In the genomic region with DNA sequence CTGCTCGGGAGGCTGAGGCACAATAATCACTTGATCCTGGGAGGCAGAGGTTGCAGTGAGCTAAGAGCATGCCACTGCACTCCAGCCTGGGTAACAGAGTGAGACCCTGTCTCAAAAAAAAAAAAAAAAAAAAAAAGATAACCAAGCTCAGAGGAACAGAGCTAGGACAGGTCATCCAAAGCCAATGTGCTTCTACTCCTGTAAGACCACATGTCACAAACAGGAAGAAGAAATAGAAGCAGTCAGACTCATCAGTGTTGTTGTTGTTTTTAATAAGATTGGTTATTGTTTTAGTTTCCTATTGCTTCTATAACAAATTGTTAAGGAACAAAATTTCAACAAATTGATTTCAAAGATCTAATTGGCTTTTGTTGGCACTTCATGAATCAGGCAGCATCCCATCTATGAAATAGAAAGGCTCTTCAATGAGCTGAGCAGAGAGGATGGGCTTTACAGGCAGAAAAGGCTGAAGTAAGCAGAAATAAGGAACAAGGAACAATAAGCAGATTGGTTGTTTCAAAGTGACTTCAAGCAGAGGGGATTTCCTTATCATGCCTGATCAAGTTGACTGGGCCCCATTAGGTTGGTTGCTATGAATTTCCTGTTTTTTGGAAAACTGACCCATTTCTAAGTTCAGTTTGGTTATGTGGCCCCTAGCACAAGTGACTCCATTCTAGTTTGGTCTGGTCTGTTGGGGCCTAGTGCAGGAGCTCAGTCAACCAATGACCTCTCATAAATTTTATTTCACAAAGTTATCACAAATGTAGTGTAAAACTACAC, we compare ENCODE assay signal across 21 cellular contexts. TPM values are rescaled to one million over a fixed set of nuclear protein-coding genes. Genes with fewer than 3 reads are reported as not detected.
A peak's percentile ranks its signal among the peaks of the same experiment; 100 is the strongest.
DNase-seq lines count a peak whose midpoint lies in the region; ATAC-seq and TF ChIP-seq lines count a peak whose summit lies in the region.
"Had no signal": no experiment of that assay in that cellular context is flagged by ENCODE, and none has a peak within 500 bp of the region (broad histone marks: within the 10 kb centered on the region; RNA-seq: fewer than 3 reads in every experiment).

No MANE protein-coding gene starts in this region.

- H3K4me1 Mint-ChIP-seq in GM23338, result peaks cover 3% of the 10 kb centered on the region; the same call in 2 of the 3 replicates
- H3K4me1 Mint-ChIP-seq: activated T-helper 17 cell treated with anti-CD3 and anti-CD28 coated beads, Interleukin-2, amount 50 U/mL, for 72 hours had no signal

- H3K4me3 ChIP-seq in GM23338 (no peak overlapping the region), OCI-LY3 (ENCODE audit: low read length) (no peak overlapping the region), esophagus muscularis mucosa (no peak overlapping the region), prostate gland (no peak overlapping the region)
- H3K4me3 ChIP-seq: left ventricle myocardium inferior, psoas muscle, smooth muscle cell had no signal

- H3K79me2 ChIP-seq in GM23338 (replicated peaks; ENCODE audit: insufficient read depth), result no peaks in the 10 kb centered on the region
- no peaks in the 10 kb centered on the region for H3K79me2 ChIP-seq in OCI-LY3 (ENCODE audit: low read length)

- peaks cover 2% of the 10 kb centered on the region for H3K27me3 Mint-ChIP-seq in GM23338 (ENCODE audit: insufficient read depth, low read depth, poor library complexity)
- H3K27me3 Mint-ChIP-seq: type B pancreatic cell had no signal

- no peak overlapping the region for H3K4me2 ChIP-seq in GM23338
- peak overlapping the region; percentile 37; the same call in 1 of the 2 replicates for H3K4me2 ChIP-seq in OCI-LY3 (ENCODE audit: low read length)
- H3K4me2 ChIP-seq: smooth muscle cell had no signal

- no peak overlapping the region for H3K9ac ChIP-seq in OCI-LY3 (ENCODE audit: low read length)

- TF ChIP-seq CTCF in GM23338 (conservative IDR thresholded peaks at IDR 0.05; ENCODE audit: low read depth in 2 of 2), result no peak
- TF ChIP-seq CTCF in OCI-LY3 (IDR thresholded peaks at IDR 0.05; ENCODE audit: low read depth, low read length), result no peak
- no peak for TF ChIP-seq CTCF in esophagus muscularis mucosa (IDR thresholded peaks at IDR 0.05)
- no peak for TF ChIP-seq CTCF in prostate gland (IDR thresholded peaks at IDR 0.05)

- H3K4me1 ChIP-seq in GM23338 (ENCODE audit: insufficient read depth) (0 out of 2 replicates have a peak, but pooled peaks cover 6% of the 10 kb centered on the region), OCI-LY3 (ENCODE audit: low read length) (peaks cover 12% of the 10 kb centered on the region), esophagus muscularis mucosa (no peaks in the 10 kb centered on the region), prostate gland (replicated peaks) (no peaks in the 10 kb centered on the region)
- H3K4me1 ChIP-seq: left ventricle myocardium inferior had no signal

- H2AFZ ChIP-seq in GM23338, result peak overlapping the region; percentile 18
- peak overlapping the region; percentile 90; the same call in 1 of the 2 replicates for H2AFZ ChIP-seq in OCI-LY3 (ENCODE audit: low read depth, low read length)

- 0 out of 2 replicates have a peak, but pooled peaks cover under 1% of the 10 kb centered on the region for H3K9me2 ChIP-seq in GM23338 (ENCODE audit: insufficient read depth)

- H3K36me3 ChIP-seq in GM23338 (ENCODE audit: insufficient read depth) (no peaks in the 10 kb centered on the region), OCI-LY3 (replicated peaks; ENCODE audit: low read depth, low read length) (no peaks in the 10 kb centered on the region), esophagus muscularis mucosa (no peaks in the 10 kb centered on the region), prostate gland (no peaks in the 10 kb centered on the region)
- H3K36me3 ChIP-seq: left ventricle myocardium inferior had no signal

- ATAC-seq in GM23338, result no peak
- ATAC-seq in HG03565 (IDR thresholded peaks at IDR 0.05; ENCODE audit: unreplicated experiment), result no peak
- ATAC-seq: activated T-helper 17 cell treated with anti-CD3 and anti-CD28 coated beads, Interleukin-2, amount 50 U/mL, for 72 hours; psoas muscle; SK-N-SH treated with all-trans-retinoic acid at 6 μM for 48 hours had no signal

- no peak overlapping the region for H3K4me3 Mint-ChIP-seq in GM23338
- H3K4me3 Mint-ChIP-seq: activated CD4-positive, alpha-beta T cell treated with anti-CD3 and anti-CD28 coated beads, Interleukin-2, amount 10 ng/mL, durations not matched to agents 24 days and 14 days; activated naive CD8-positive, alpha-beta T cell treated with anti-CD3 and anti-CD28 coated beads for 36 hours; activated T-helper 17 cell treated with anti-CD3 and anti-CD28 coated beads, Interleukin-2, amount 50 U/mL, for 72 hours; type B pancreatic cell had no signal

- TF ChIP-seq POLR2A in esophagus muscularis mucosa (IDR thresholded peaks at IDR 0.05; ENCODE audit: low read depth) (no peak), erythroblast (IDR thresholded peaks at IDR 0.05; ENCODE audit: low read length) (no peak), prostate gland (IDR thresholded peaks at IDR 0.05) (no peak)

- H3K36me3 Mint-ChIP-seq in GM23338 (ENCODE audit: low read depth), result no peaks in the 10 kb centered on the region
- H3K36me3 Mint-ChIP-seq: activated naive CD8-positive, alpha-beta T cell treated with anti-CD3 and anti-CD28 coated beads for 36 hours; type B pancreatic cell had no signal

- H4K20me1 ChIP-seq in GM23338 (replicated peaks; ENCODE audit: insufficient read depth), result no peaks in the 10 kb centered on the region
- H4K20me1 ChIP-seq in OCI-LY3 (ENCODE audit: insufficient read depth, low read length), result no peaks in the 10 kb centered on the region

- H3K27me3 ChIP-seq in GM23338 (ENCODE audit: insufficient read depth) (no peaks in the 10 kb centered on the region), OCI-LY3 (ENCODE audit: low read depth, low read length) (peaks cover under 1% of the 10 kb centered on the region; the same call in 1 of the 2 replicates), esophagus muscularis mucosa (no peaks in the 10 kb centered on the region), prostate gland (replicated peaks; ENCODE audit: insufficient read depth) (no peaks in the 10 kb centered on the region)

- H3K27ac ChIP-seq in GM23338 (ENCODE audit: low read depth) (no peak overlapping the region), OCI-LY3 (ENCODE audit: low read length) (no peak overlapping the region), esophagus muscularis mucosa (replicated peaks in 1 of 4) (no peak overlapping the region), prostate gland (no peak overlapping the region)
- H3K27ac ChIP-seq: left ventricle myocardium inferior, psoas muscle had no signal

- DNase-seq in CD1c-positive myeloid dendritic cell (ENCODE audit: extremely low spot score) (peak; percentile 30), GM23338 (ENCODE audit: low spot score) (no peak), esophagus muscularis mucosa (ENCODE audit: extremely low spot score) (peak; percentile 21), erythroblast (lab: John Stamatoyannopoulos, UW) (no peak), prostate gland (ENCODE audit: low spot score) (no peak), putamen (ENCODE audit: low spot score) (no peak)
- DNase-seq: activated CD4-positive, alpha-beta T cell treated with anti-CD3 and anti-CD28 coated beads, Interleukin-2, amount 10 ng/mL, durations not matched to agents 24 days and 14 days; activated naive CD8-positive, alpha-beta T cell treated with anti-CD3 and anti-CD28 coated beads for 36 hours; left ventricle myocardium inferior; NCI-H1694; NCI-H748 treated with DMSO at 0.1 percent for 48 hours; psoas muscle; stimulated activated CD4-positive, alpha-beta T cell treated with anti-CD3 and anti-CD28 coated beads, Interleukin-4, amount 100 ng/mL, for 1 hour had no signal

- H3K9me3 ChIP-seq in OCI-LY3 (ENCODE audit: insufficient read depth, low read length), result no peaks in the 10 kb centered on the region
- H3K9me3 ChIP-seq in esophagus muscularis mucosa, result no peaks in the 10 kb centered on the region
- H3K9me3 ChIP-seq in prostate gland, result no peaks in the 10 kb centered on the region
- H3K9me3 ChIP-seq: left ventricle myocardium inferior, psoas muscle had no signal

- 67% methylated on average over 1 of the region's 1 CpG for WGBS in esophagus muscularis mucosa
- 100% methylated on average over 1 of the region's 1 CpG for WGBS in prostate gland

- H3K27ac Mint-ChIP-seq in GM23338, result no peak overlapping the region
- H3K27ac Mint-ChIP-seq: activated CD4-positive, alpha-beta T cell treated with anti-CD3 and anti-CD28 coated beads, Interleukin-2, amount 10 ng/mL, durations not matched to agents 24 days and 14 days; activated naive CD8-positive, alpha-beta T cell treated with anti-CD3 and anti-CD28 coated beads for 36 hours; type B pancreatic cell had no signal

- TF ChIP-seq EP300 in esophagus muscularis mucosa (IDR thresholded peaks at IDR 0.05), result no peak

- H3K9me3 Mint-ChIP-seq in GM23338, result no peaks in the 10 kb centered on the region
- H3K9me3 Mint-ChIP-seq: activated CD4-positive, alpha-beta T cell treated with anti-CD3 and anti-CD28 coated beads, Interleukin-2, amount 10 ng/mL, durations not matched to agents 24 days and 14 days; activated naive CD8-positive, alpha-beta T cell treated with anti-CD3 and anti-CD28 coated beads for 36 hours; activated T-helper 17 cell treated with anti-CD3 and anti-CD28 coated beads, Interleukin-2, amount 50 U/mL, for 72 hours; type B pancreatic cell had no signal

- H3F3A ChIP-seq in GM23338 (replicated peaks; ENCODE audit: low read depth), result 0 out of 2 replicates have a peak, but pooled peaks cover 4% of the 10 kb centered on the region

- intact Hi-C loops in esophagus muscularis mucosa (cut with DNase I), result no loop called here
- intact Hi-C loops in prostate gland (cut with DNase I), result no loop called here

TF ChIP-seq in GM23338, 12 proteins besides CTCF, POLR2A, EP300 and RAD21 (continues in another document):
- no peak for TF ChIP-seq EZH2 (IDR thresholded peaks at IDR 0.05; ENCODE audit: low read depth, unreplicated experiment)

RNA-seq across cellular contexts. Expression of gene AKNAD1, which starts 6.0 kb away (rescaled TPM):
- total RNA-seq in GM23338 (2014; rRNA removed; shearing (Covaris generic)), result not detected in 2 replicates
- polyA plus RNA-seq in GM23338 (2016; fragmentation: Nextera tagmentation; extraction: Ambion mirVana), result not detected in 2 replicates
- total RNA-seq in esophagus muscularis mucosa (1 to 10 TPM in 3 of 4 donors, under 1 TPM in 1; 0.13 to 7.5 (median 1.5) TPM), prostate gland (1 to 10 TPM in 1 of 2 donors, not detected in 1; 1.4 TPM)
- total RNA-seq: activated CD4-positive, alpha-beta T cell treated with anti-CD3 and anti-CD28 coated beads, Interleukin-2, amount 10 ng/mL, durations not matched to agents 24 days and 14 days; activated naive CD8-positive, alpha-beta T cell treated with anti-CD3 and anti-CD28 coated beads for 36 hours; activated T-helper 17 cell treated with anti-CD3 and anti-CD28 coated beads, Interleukin-2, amount 50 U/mL, for 72 hours; Daoy; left ventricle myocardium inferior; mononuclear cell; smooth muscle cell had no signal

RNA-seq across cellular contexts. Expression of gene GPSM2, which starts 13.9 kb away (rescaled TPM):
- 11.2 and 14.1 TPM in 2 replicates for total RNA-seq in GM23338 (2014; rRNA removed; shearing (Covaris generic))
- polyA plus RNA-seq in GM23338 (2016; fragmentation: Nextera tagmentation; extraction: Ambion mirVana), result 5.5 and 9.8 TPM in 2 replicates
- total RNA-seq in esophagus muscularis mucosa, result 100 to 1,000 TPM in 2 of 4 donors, 10 to 100 TPM in 2; 59.8 to 105 (median 90.9) TPM
- 10 to 100 TPM; 10.6 to 10.7 TPM for total RNA-seq in prostate gland

Comparison
In these comparisons a context has a peak if more than half of its experiments do, and no peak if none do; other contexts are left out.
1. DNase-seq: peak in CD1c-positive myeloid dendritic cell (single experiment) and esophagus muscularis mucosa (single experiment); none in GM23338 (single experiment), erythroblast (0 of 2), prostate gland (single experiment) and putamen (single experiment).